In the genomic region with DNA sequence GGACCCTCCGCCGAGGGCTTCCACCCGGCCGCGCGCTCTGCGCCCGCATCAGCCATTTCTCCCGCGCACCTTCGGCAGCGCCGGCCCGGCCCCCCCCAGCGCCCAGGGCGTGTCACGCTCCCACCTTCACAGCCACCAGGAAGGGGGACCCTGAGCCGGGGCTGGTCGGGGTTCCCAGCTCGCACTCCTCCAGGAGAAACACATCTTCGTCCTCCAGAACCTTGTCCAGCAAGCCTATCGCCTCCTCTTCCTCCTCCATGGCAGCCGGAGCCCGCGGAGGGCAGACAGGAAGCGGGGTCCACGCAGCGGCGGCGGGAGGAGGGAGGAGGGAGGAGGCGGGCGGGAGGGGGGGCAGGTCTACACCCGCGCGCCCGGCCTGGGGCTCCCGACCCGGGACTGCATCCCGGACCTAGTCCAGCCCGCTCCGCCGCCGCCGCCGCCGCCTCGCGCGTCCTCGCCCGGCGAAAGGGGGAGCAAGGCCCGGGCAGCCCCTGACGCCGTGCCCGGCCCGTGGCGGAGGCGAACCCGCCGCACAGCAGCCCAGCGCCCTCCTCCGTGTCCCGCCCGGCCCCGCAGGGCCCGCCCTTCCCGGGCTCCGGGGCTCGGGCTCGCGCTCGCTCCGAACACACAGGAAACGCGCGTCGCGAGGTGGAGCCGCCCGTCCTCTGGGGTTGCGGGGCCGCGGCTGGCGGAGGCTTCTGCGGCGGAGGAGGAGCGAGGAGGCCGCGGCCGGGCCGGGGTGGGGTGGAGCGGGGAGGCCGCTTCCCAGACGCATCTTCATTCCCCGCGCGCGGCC, we compare ENCODE assay signal across 7 cellular contexts.
DNase-seq lines count a peak whose midpoint lies in the region; ATAC-seq lines count a peak whose summit lies in the region.

No MANE protein-coding gene starts in this region.

- H2AFZ ChIP-seq in mesenchymal stem cell (ENCODE audit: low read depth, low read length): no peak overlapping the region

- peak overlapping the region; percentile 94 for H2BK120ac ChIP-seq in mesenchymal stem cell (ENCODE audit: low read depth, low read length)

- DNase-seq in KBM-7: peak; percentile 39
- peak; percentile 37 to 42 for DNase-seq in activated CD4-positive, alpha-beta T cell treated with anti-CD3 and anti-CD28 coated beads, Interleukin-2, amount 50 U/mL, for 24 hours (ENCODE audit: low read depth in 1 of 2, low spot score in 1 of 2)
- peak; percentile 87 for DNase-seq in ecto neural progenitor cell (ENCODE audit: low spot score)
- peak; percentile 65 for DNase-seq in mesenchymal stem cell
- DNase-seq in stimulated activated CD8-positive, alpha-beta memory T cell treated with anti-CD3 and anti-CD28 coated beads, Interleukin-2, amount 100 ng/mL, for 48 hours (ENCODE audit: low read depth in 2 of 2): peak; percentile 48

- peak overlapping the region; percentile 97 for H2BK15ac ChIP-seq in mesenchymal stem cell (ENCODE audit: low read depth, poor library complexity, severe bottlenecking)

- peak overlapping the region in 1 of 2 experiments; percentile 99 for H2BK12ac ChIP-seq in mesenchymal stem cell (ENCODE audit: low read length in 2 of 2)

- H4K8ac ChIP-seq in mesenchymal stem cell (ENCODE audit: low read length): peak overlapping the region; percentile 90

- H3K4me3 ChIP-seq in mesenchymal stem cell (ENCODE audit: insufficient read depth in 1 of 2, low read depth in 1 of 2, low read length in 2 of 2): peak overlapping the region; percentile 74 to 89

- peaks cover 14% of the 10 kb centered on the region for H3K79me1 ChIP-seq in mesenchymal stem cell (replicated peaks; ENCODE audit: low read length, poor library complexity, severe bottlenecking)

- H4K91ac ChIP-seq in mesenchymal stem cell (ENCODE audit: low read length): peak overlapping the region; percentile 95

- peak overlapping the region; percentile 77 for H3K9ac ChIP-seq in mesenchymal stem cell (ENCODE audit: low read length)

- H2AK5ac ChIP-seq in mesenchymal stem cell (ENCODE audit: low read length, severe bottlenecking): no peak overlapping the region

- H3K27ac ChIP-seq in mesenchymal stem cell (ENCODE audit: low read length, poor library complexity, severe bottlenecking): peak overlapping the region; percentile 52

- WGBS in mesenchymal stem cell: 0% methylated on average over 43 of the region's 99 CpGs

- peak overlapping the region; percentile 85 to 97 for H3K18ac ChIP-seq in mesenchymal stem cell (ENCODE audit: low read depth in 1 of 2, low read length in 2 of 2)

- H3K9me3 ChIP-seq in mesenchymal stem cell (ENCODE audit: control insufficient read depth, low read length): no peaks in the 10 kb centered on the region

- peaks cover 50% of the 10 kb centered on the region for H3K4me1 ChIP-seq in mesenchymal stem cell (ENCODE audit: control insufficient read depth, insufficient read depth, low read depth, low read length)

- peak overlapping the region in 1 of 2 experiments; percentile 85 for H3K23ac ChIP-seq in mesenchymal stem cell (ENCODE audit: low read length in 2 of 2)

- in situ Hi-C loops in KBM-7 (cut with MboI; ENCODE audit: low pct_unique_long_range_greater_than_20kb, low sequenced_read_pairs): no loop called here

- peak; percentile 54 for ATAC-seq in GM19035 (IDR thresholded peaks at IDR 0.05; ENCODE audit: unreplicated experiment)
- ATAC-seq in GM18517 (IDR thresholded peaks at IDR 0.05; ENCODE audit: unreplicated experiment): no peak

- peaks cover 15 to 16% of the 10 kb centered on the region in 2 experiments for H3K36me3 ChIP-seq in mesenchymal stem cell (ENCODE audit: control insufficient read depth in 1 of 2, insufficient read depth in 2 of 2, low read depth in 1 of 2, low read length in 2 of 2)

- H3K4me2 ChIP-seq in mesenchymal stem cell (ENCODE audit: low read length, poor library complexity, severe bottlenecking): peak overlapping the region; percentile 87

- H3K4ac ChIP-seq in mesenchymal stem cell (ENCODE audit: low read depth in 1 of 2, low read length in 2 of 2): peak overlapping the region; percentile 76 to 91

- no peaks in the 10 kb centered on the region for H3K27me3 ChIP-seq in mesenchymal stem cell (ENCODE audit: control insufficient read depth in 1 of 2, insufficient read depth in 1 of 2, low read length in 2 of 2)

- H2BK5ac ChIP-seq in mesenchymal stem cell (ENCODE audit: low read depth, low read length, poor library complexity, severe bottlenecking): peak overlapping the region; percentile 57

- peak overlapping the region in 1 of 2 experiments; percentile 87 for H3K14ac ChIP-seq in mesenchymal stem cell (ENCODE audit: low read length in 2 of 2)
